Comparison of ENCODE assay signal across 1 cellular context in genomic region chr3:4492240-4493007, GRCh38.
TF ChIP-seq lines count a peak whose summit lies in the region.

No MANE protein-coding gene starts in this region.

TF ChIP-seq in K562, 482 proteins besides CTCF, POLR2A, EP300 and RAD21 (continued from another document):
- TF ChIP-seq STAT6 (CRISPR knock-in tag; IDR thresholded peaks at IDR 0.05), result 0 out of 2 replicates have a peak, but pooled peaks have one; percentile 7
- TF ChIP-seq KAT8 (IDR thresholded peaks at IDR 0.05; ENCODE audit: low read depth), result no peak
- TF ChIP-seq ZSCAN29 (IDR thresholded peaks at IDR 0.05), result peak; percentile 73; the same call in 1 of the 2 replicates
- TF ChIP-seq TAF1 (IDR thresholded peaks at IDR 0.05; ENCODE audit: control insufficient read depth, extremely low read depth, insufficient read depth, low read length, severe bottlenecking), result peak; percentile 31
- TF ChIP-seq ZC3H4 (CRISPR knock-in tag; IDR thresholded peaks at IDR 0.05; ENCODE audit: borderline replicate concordance), result no peak
- 0 out of 2 replicates have a peak, but pooled peaks have one; percentile 29 for TF ChIP-seq ZNF175 (CRISPR knock-in tag; IDR thresholded peaks at IDR 0.05; ENCODE audit: low read depth)
- 0 out of 2 replicates have a peak, but pooled peaks have one; percentile 15 for TF ChIP-seq NBN (IDR thresholded peaks at IDR 0.05; ENCODE audit: low read depth)
- TF ChIP-seq FOXK1 (CRISPR knock-in tag; IDR thresholded peaks at IDR 0.05; ENCODE audit: borderline replicate concordance), result peak; percentile 89
- no peak for TF ChIP-seq MNT (conservative IDR thresholded peaks at IDR 0.05)
- 0 out of 4 replicates have a peak, but pooled peaks of 1 of the 2 experiments have one; percentile 28 for TF ChIP-seq UBTF (IDR thresholded peaks at IDR 0.05; ENCODE audit: borderline replicate concordance in 1 of 2, low read depth in 2 of 2, low read length in 2 of 2)
- TF ChIP-seq NRF1 (conservative IDR thresholded peaks at IDR 0.05 in 1 of 2, IDR thresholded peaks at IDR 0.05 in 1 of 2), result peak in 1 of 2 experiments; percentile 41; a peak in 1 of 4 replicates
- 0 out of 2 replicates have a peak, but pooled peaks have one; percentile 35 for TF ChIP-seq ZBTB33 (CRISPR knock-in tag; IDR thresholded peaks at IDR 0.05)
- no peak for TF ChIP-seq ZNF561 (CRISPR knock-in tag; conservative IDR thresholded peaks at IDR 0.05)
- TF ChIP-seq POLR3A (IDR thresholded peaks at IDR 0.05; ENCODE audit: borderline replicate concordance, extremely low read depth, insufficient read depth, insufficient read length), result no peak
